In the genomic region with DNA sequence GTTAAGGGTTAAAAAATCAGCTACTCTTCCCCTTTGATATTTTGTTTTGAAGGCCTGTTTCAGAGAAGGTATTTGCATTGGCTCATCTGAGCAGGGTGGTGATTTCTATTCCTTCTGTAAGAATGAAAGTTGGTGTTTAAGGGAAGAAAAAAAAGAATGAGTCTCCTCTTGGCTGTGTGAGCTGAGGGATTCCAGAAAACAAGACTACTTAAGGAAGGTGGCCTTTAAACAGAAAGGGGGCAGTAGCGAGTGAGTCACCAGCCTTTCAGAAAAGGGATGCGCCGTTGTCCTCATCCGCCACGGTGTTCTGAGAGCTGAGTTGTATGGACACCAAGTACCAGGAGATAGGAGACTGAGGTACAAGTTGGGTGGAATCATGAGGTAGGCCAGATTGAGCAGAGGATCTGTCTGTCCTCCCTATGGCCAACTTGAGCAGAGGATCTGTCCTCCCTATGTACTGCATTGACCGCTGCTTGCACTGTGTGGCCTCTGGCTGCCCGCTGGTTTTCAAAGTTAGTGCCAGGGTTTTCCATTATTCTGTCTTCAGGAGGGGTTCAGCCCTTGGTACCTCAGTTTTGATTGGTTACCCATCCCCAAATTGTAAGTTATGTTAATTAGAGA, we compare ENCODE assay signal across 13 cellular contexts. TPM values are rescaled to one million over a fixed set of nuclear protein-coding genes. Genes with fewer than 3 reads are reported as not detected.
DNase-seq lines count a peak whose midpoint lies in the region; ATAC-seq and TF ChIP-seq lines count a peak whose summit lies in the region.
"Had no signal": no experiment of that assay in that cellular context is flagged by ENCODE, and none has a peak within 500 bp of the region (broad histone marks: within the 10 kb centered on the region; RNA-seq: fewer than 3 reads in every experiment).

No MANE protein-coding gene starts in this region.

- H3K27ac ChIP-seq in AG04450 (ENCODE audit: low read depth, low read length) (no peak overlapping the region), spleen (no peak overlapping the region)
- H3K27ac ChIP-seq: right atrium auricular region, vagina had no signal

- CTCF ChIA-PET in AG04450 (lab: Charles Lee) = interaction anchor here (1.0 kb wide), 1 partner anchor 91 kb away, joined by 4 read pairs; no protein-coding TSS in a partner anchor
- CTCF ChIA-PET in activated CD8-positive, alpha-beta T cell treated with anti-CD3 and anti-CD28 coated beads, Interleukin-2, amount 10 ng/mL, durations not matched to agents 7 days and 5 days (lab: Charles Lee) = interaction anchor here (0.6 to 1.5 kb wide), 16 partner anchors 10 to 186 kb away, joined by 3 to 11 read pairs (median 3); no protein-coding TSS in a partner anchor

- no peak for TF ChIP-seq POLR2A in spleen (IDR thresholded peaks at IDR 0.05)

- peaks cover 0 to 54% (median 9%) of the 10 kb centered on the region in 6 donors for H3K4me1 ChIP-seq in spleen
- H3K4me1 ChIP-seq: right atrium auricular region had no signal

- H3K36me3 Mint-ChIP-seq in activated CD8-positive, alpha-beta T cell treated with anti-CD3 and anti-CD28 coated beads, Interleukin-2, amount 10 ng/mL, durations not matched to agents 7 days and 5 days (ENCODE audit: low read depth) = peaks cover 65% of the 10 kb centered on the region

- ATAC-seq in activated CD8-positive, alpha-beta T cell treated with anti-CD3 and anti-CD28 coated beads, Interleukin-2, amount 10 ng/mL, durations not matched to agents 7 days and 5 days = no peak
- ATAC-seq in GM18511 (IDR thresholded peaks at IDR 0.05; ENCODE audit: unreplicated experiment) (no peak), HG03139 (IDR thresholded peaks at IDR 0.05; ENCODE audit: unreplicated experiment) (no peak)

- H3K9me3 Mint-ChIP-seq in activated CD8-positive, alpha-beta T cell treated with anti-CD3 and anti-CD28 coated beads, Interleukin-2, amount 10 ng/mL, durations not matched to agents 7 days and 5 days (ENCODE audit: insufficient read depth) = no peaks in the 10 kb centered on the region

- no peaks in the 10 kb centered on the region for H3K27me3 Mint-ChIP-seq in activated CD8-positive, alpha-beta T cell treated with anti-CD3 and anti-CD28 coated beads, Interleukin-2, amount 10 ng/mL, durations not matched to agents 7 days and 5 days (ENCODE audit: low read depth)

- H3K9me3 ChIP-seq in AG04450 (ENCODE audit: control insufficient read depth, insufficient read depth, low read length) (no peaks in the 10 kb centered on the region), spleen (no peaks in the 10 kb centered on the region)
- H3K9me3 ChIP-seq: HAP-1, right atrium auricular region, vagina had no signal

- WGBS in spleen, 5 donors = 82 to 95% (median 94%) methylated on average over 7 of the region's 7 CpGs

- no peaks in the 10 kb centered on the region for H3K27me3 ChIP-seq in AG04450 (ENCODE audit: control insufficient read depth, insufficient read depth, low read length)
- H3K27me3 ChIP-seq in spleen (replicated peaks in 1 of 7) = no peaks in the 10 kb centered on the region
- H3K27me3 ChIP-seq: right atrium auricular region, vagina had no signal

- POLR2A ChIA-PET in AG04450 (lab: Yijun Ruan, JAX) = no interaction called here
- POLR2A ChIA-PET in activated CD8-positive, alpha-beta T cell treated with anti-CD3 and anti-CD28 coated beads, Interleukin-2, amount 10 ng/mL, durations not matched to agents 7 days and 5 days (lab: Charles Lee) = no interaction called here

- H3K27ac Mint-ChIP-seq in activated CD8-positive, alpha-beta T cell treated with anti-CD3 and anti-CD28 coated beads, Interleukin-2, amount 10 ng/mL, durations not matched to agents 7 days and 5 days = peak overlapping the region; percentile 47

- intact Hi-C loops in spleen (cut with DNase I; ENCODE audit: low total_unique reads) = no loop called here

- DNase-seq in AG04450 (ENCODE audit: low read depth, low spot score) (no peak), GM12865 (ENCODE audit: low read depth) (no peak), iPS-NIHi7 (ENCODE audit: extremely low spot score) (peak; percentile 52), HUDEP-2 (lab: John Stamatoyannopoulos, UW; ENCODE audit: unreplicated experiment in 76 of 76) (no peak), spleen (no peak)
- DNase-seq in activated CD8-positive, alpha-beta T cell treated with anti-CD3 and anti-CD28 coated beads, Interleukin-2, amount 10 ng/mL, durations not matched to agents 7 days and 5 days = no peak
- DNase-seq: Calu3; effector memory CD4-positive, alpha-beta T cell had no signal

- peak; percentile 21 for TF ChIP-seq CTCF in AG04450 (IDR thresholded peaks at IDR 0.05; ENCODE audit: low read depth, low read length)
- peak; percentile 4 for TF ChIP-seq CTCF in GM12865 (IDR thresholded peaks at IDR 0.05; ENCODE audit: insufficient read depth, low read depth, low read length, missing control alignments)
- no peak for TF ChIP-seq CTCF in spleen (IDR thresholded peaks at IDR 0.05 in 8 of 11, conservative IDR thresholded peaks at IDR 0.05 in 3 of 11)

- H3K4me3 ChIP-seq in AG04450 (ENCODE audit: low read depth, low read length) (no peak overlapping the region), GM12865 (ENCODE audit: low read depth, low read length) (no peak overlapping the region), spleen (no peak overlapping the region)
- H3K4me3 ChIP-seq: HAP-1, right atrium auricular region, vagina had no signal

- peaks cover 81% of the 10 kb centered on the region for H3K4me1 Mint-ChIP-seq in activated CD8-positive, alpha-beta T cell treated with anti-CD3 and anti-CD28 coated beads, Interleukin-2, amount 10 ng/mL, durations not matched to agents 7 days and 5 days (ENCODE audit: low read depth)

- no peak overlapping the region for H3K4me3 Mint-ChIP-seq in activated CD8-positive, alpha-beta T cell treated with anti-CD3 and anti-CD28 coated beads, Interleukin-2, amount 10 ng/mL, durations not matched to agents 7 days and 5 days

- H3K36me3 ChIP-seq in spleen = peaks cover 0 to 6% (median 0%) of the 10 kb centered on the region in 6 donors
- H3K36me3 ChIP-seq: HAP-1, right atrium auricular region, vagina had no signal

RNA-seq across cellular contexts. Expression of gene PRKCA, which starts 8.2 kb away (rescaled TPM):
- 61.6 and 66.8 TPM in 2 replicates for polyA plus RNA-seq in AG04450 (2011; rRNA removed)
- polyA minus RNA-seq in AG04450 (2011; rRNA and poly(A)+ RNA removed) = 104 and 115 TPM in 2 replicates
- total RNA-seq in activated CD8-positive, alpha-beta T cell treated with anti-CD3 and anti-CD28 coated beads, Interleukin-2, amount 10 ng/mL, durations not matched to agents 7 days and 5 days = 10 to 100 TPM; 74.1 to 76.9 TPM
- 10 to 100 TPM; 18.4 to 59.7 (median 45.8) TPM for total RNA-seq in spleen
- polyA plus RNA-seq in spleen = 1 to 10 TPM; 1.7 to 3.2 (median 1.9) TPM

Comparison
In these comparisons a context has a peak if more than half of its experiments do, and no peak if none do; other contexts are left out.
1. CTCF ChIP-seq: peak in AG04450 (single experiment) and GM12865 (single experiment); none in spleen (0 of 11).